8 cellular contexts compared by ENCODE assay signal in the genomic region with DNA sequence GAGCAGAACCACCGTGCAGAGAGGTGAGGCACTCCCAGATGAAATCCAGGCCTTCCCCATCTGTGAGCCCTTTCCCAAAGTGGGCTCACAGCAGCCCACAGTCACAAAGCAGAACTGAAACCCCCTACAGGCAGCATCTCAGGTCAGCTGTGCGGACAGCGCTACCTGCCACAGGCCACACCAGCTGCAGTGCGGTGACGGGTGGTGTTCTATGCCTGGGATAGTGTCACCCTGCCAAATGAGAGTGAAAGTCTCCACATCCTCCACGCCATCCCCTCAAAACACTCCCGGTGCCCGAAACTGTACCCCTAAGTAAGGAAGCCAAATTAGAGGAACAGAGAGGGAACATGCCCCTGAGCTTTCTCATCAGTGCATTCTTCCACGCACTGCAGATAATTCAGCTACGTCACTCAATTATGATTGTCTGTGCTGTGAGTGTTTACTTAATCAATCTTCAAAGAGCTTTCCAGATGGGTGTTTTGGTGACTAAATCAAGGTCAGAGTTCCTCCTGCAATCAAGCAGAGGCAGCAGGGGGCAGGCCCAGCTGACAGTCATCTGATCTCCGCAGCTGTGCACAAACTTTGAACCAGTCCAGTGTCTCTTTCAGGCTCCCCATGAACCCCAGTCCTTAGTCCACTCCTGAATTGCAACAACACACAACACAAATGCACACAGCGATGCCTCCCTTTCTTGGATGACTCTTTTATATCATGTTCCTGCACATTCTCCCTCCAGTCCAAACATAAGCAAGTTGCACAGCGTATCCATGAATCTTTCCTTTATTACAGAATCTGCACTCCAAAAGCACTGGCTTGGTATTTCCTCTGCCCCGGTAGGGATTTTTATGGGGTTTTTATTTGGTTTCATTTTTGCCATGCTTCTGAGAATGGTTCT.
DNase-seq lines count a peak whose midpoint lies in the region; ATAC-seq, FAIRE-seq and TF ChIP-seq lines count a peak whose summit lies in the region.

No MANE protein-coding gene starts in this region.

- intact Hi-C loops in pancreas (cut with DNase I): no loop called here

- no peak for FAIRE-seq in pancreas (lab: Jason Lieb, UNC)

- TF ChIP-seq CTCF in pancreas (IDR thresholded peaks at IDR 0.05): no peak
- TF ChIP-seq CTCF in omental fat pad (IDR thresholded peaks at IDR 0.05): no peak

- H3K4me3 ChIP-seq in pancreas: no peak overlapping the region

- no peaks in the 10 kb centered on the region for H3K27me3 ChIP-seq in pancreas

- no peaks in the 10 kb centered on the region for H3K9me3 ChIP-seq in pancreas

- ATAC-seq in HG02840 (IDR thresholded peaks at IDR 0.05; ENCODE audit: low FRiP score, unreplicated experiment): peak; percentile 62
- peak in 3 of 4 donors; percentile 26 to 49 (median 28) for ATAC-seq in pancreas
- ATAC-seq in omental fat pad (ENCODE audit: low FRiP score): no peak

- DNase-seq in activated T-cell treated with anti-CD3 and anti-CD28 coated beads for 1 hour (ENCODE audit: low read depth): peak; percentile 28
- DNase-seq in activated T-cell treated with anti-CD3 and anti-CD28 coated beads, Interleukin-2, amount 50 U/mL, for 48 hours: no peak
- DNase-seq in NCI-H2227 treated with DMSO at 0.1 percent for 48 hours (lab: John Stamatoyannopoulos, UW): peak; percentile 33
- DNase-seq in activated T-cell treated with anti-CD3 and anti-CD28 coated beads for 4 hours: peak; percentile 28
- peak; percentile 94 for DNase-seq in fibroblast of peridontal ligament (ENCODE audit: extremely low read depth)
- DNase-seq in pancreas: no peak
- no peak for DNase-seq in omental fat pad (ENCODE audit: low spot score)

- peaks cover 0 to 42% (median 32%) of the 10 kb centered on the region in 3 donors for H3K4me1 ChIP-seq in pancreas

- no peaks in the 10 kb centered on the region for H3K36me3 ChIP-seq in pancreas

- WGBS in pancreas, 2 donors: 52 to 55% methylated on average over 14 of the region's 14 CpGs

- peak overlapping the region; percentile 29 to 91 (median 82) for H3K27ac ChIP-seq in pancreas

Comparison
In these comparisons a context has a peak if more than half of its experiments do, and no peak if none do; other contexts are left out.
1. DNase-seq: peak in activated T-cell treated with anti-CD3 and anti-CD28 coated beads for 1 hour (single experiment), NCI-H2227 treated with DMSO at 0.1 percent for 48 hours (single experiment), activated T-cell treated with anti-CD3 and anti-CD28 coated beads for 4 hours (single experiment) and fibroblast of peridontal ligament (single experiment); none in activated T-cell treated with anti-CD3 and anti-CD28 coated beads, Interleukin-2, amount 50 U/mL, for 48 hours (0 of 2), pancreas (0 of 6) and omental fat pad (single experiment).